9 cellular contexts compared by ENCODE assay signal in genomic region chr7:39709768-39710291, GRCh38.
DNase-seq lines count a peak whose midpoint lies in the region; ATAC-seq and TF ChIP-seq lines count a peak whose summit lies in the region.
"Had no signal": no experiment of that assay in that cellular context is flagged by ENCODE, and none has a peak within 500 bp of the region (broad histone marks: within the 10 kb centered on the region; RNA-seq: fewer than 3 reads in every experiment).

No MANE protein-coding gene starts in this region.

- H3K9me3 Mint-ChIP-seq in naive thymus-derived CD8-positive, alpha-beta T cell = peaks cover 0 to 24% (median 13%) of the 10 kb centered on the region in 9 donors
- peaks cover 14% of the 10 kb centered on the region for H3K9me3 Mint-ChIP-seq in MCF 10A (ENCODE audit: unreplicated experiment)

- H3K4me1 Mint-ChIP-seq in naive thymus-derived CD8-positive, alpha-beta T cell = peaks cover 0 to 6% (median 3%) of the 10 kb centered on the region in 4 donors
- no peaks in the 10 kb centered on the region for H3K4me1 Mint-ChIP-seq in MCF 10A (ENCODE audit: insufficient read depth, unreplicated experiment)

- peaks cover 0 to 14% of the 10 kb centered on the region in 2 donors for H3K9me3 ChIP-seq in right atrium auricular region
- no peaks in the 10 kb centered on the region for H3K9me3 ChIP-seq in smooth muscle cell (replicated peaks; ENCODE audit: low read depth)

- H3K9ac ChIP-seq in smooth muscle cell (ENCODE audit: low read depth) = no peak overlapping the region

- H3K4me3 Mint-ChIP-seq in naive thymus-derived CD8-positive, alpha-beta T cell = no peak overlapping the region
- H3K4me3 Mint-ChIP-seq in MCF 10A (ENCODE audit: unreplicated experiment) = no peak overlapping the region
- H3K4me3 Mint-ChIP-seq: stimulated activated naive CD8-positive, alpha-beta T cell treated with anti-CD3 and anti-CD28 coated beads, Interleukin-15, Interleukin-2, amounts not matched to agents 100 ng/mL and 50 ng/mL, for 24 hours had no signal

- H3K27ac ChIP-seq in right atrium auricular region = no peak overlapping the region
- peak overlapping the region; percentile 56 for H3K27ac ChIP-seq in smooth muscle cell (ENCODE audit: low read depth)

- no peak overlapping the region for H2AFZ ChIP-seq in smooth muscle cell (ENCODE audit: low read depth)

- H3F3A ChIP-seq in smooth muscle cell (ENCODE audit: low read depth) = peaks cover 2% of the 10 kb centered on the region

- H3K79me2 ChIP-seq in smooth muscle cell (ENCODE audit: low read depth) = no peaks in the 10 kb centered on the region

- H3K36me3 Mint-ChIP-seq in naive thymus-derived CD8-positive, alpha-beta T cell = peaks cover 7 to 16% (median 11%) of the 10 kb centered on the region in 3 donors
- H3K36me3 Mint-ChIP-seq in MCF 10A (ENCODE audit: insufficient read depth, unreplicated experiment) = peaks cover 30% of the 10 kb centered on the region

- H3K4me1 ChIP-seq in right atrium auricular region = peaks cover 0 to 9% of the 10 kb centered on the region in 2 donors
- H3K4me1 ChIP-seq in smooth muscle cell (ENCODE audit: low read depth) = peaks cover 9% of the 10 kb centered on the region

- WGBS in smooth muscle cell (ENCODE audit: low lambda C conversion rate) = 28% methylated on average over 3 of the region's 3 CpGs

- H3K4me3 ChIP-seq in right atrium auricular region (no peak overlapping the region), epithelial cell of proximal tubule (ENCODE audit: low read depth, low read length) (no peak overlapping the region), smooth muscle cell (no peak overlapping the region)

- TF ChIP-seq CTCF in right atrium auricular region (IDR thresholded peaks at IDR 0.05) (no peak), epithelial cell of proximal tubule (conservative IDR thresholded peaks at IDR 0.05; ENCODE audit: low read depth, low read length) (no peak), smooth muscle cell (IDR thresholded peaks at IDR 0.05; ENCODE audit: borderline replicate concordance, insufficient read depth, poor library complexity, severe bottlenecking) (no peak), MCF 10A (IDR thresholded peaks at IDR 0.05; ENCODE audit: unreplicated experiment) (no peak)

- peaks cover 4% of the 10 kb centered on the region for H4K20me1 ChIP-seq in smooth muscle cell (ENCODE audit: low read depth)

- H3K27me3 ChIP-seq in right atrium auricular region = no peaks in the 10 kb centered on the region
- H3K27me3 ChIP-seq in smooth muscle cell (ENCODE audit: low read depth) = no peaks in the 10 kb centered on the region

- no peaks in the 10 kb centered on the region for H3K27me3 Mint-ChIP-seq in naive thymus-derived CD8-positive, alpha-beta T cell
- no peaks in the 10 kb centered on the region for H3K27me3 Mint-ChIP-seq in MCF 10A (ENCODE audit: insufficient read depth, unreplicated experiment)
- H3K27me3 Mint-ChIP-seq: stimulated activated naive CD8-positive, alpha-beta T cell treated with anti-CD3 and anti-CD28 coated beads, Interleukin-15, Interleukin-2, amounts not matched to agents 100 ng/mL and 50 ng/mL, for 24 hours had no signal

- peak overlapping the region; percentile 11 for H3K4me2 ChIP-seq in smooth muscle cell

- POLR2A ChIA-PET in naive thymus-derived CD8-positive, alpha-beta T cell (lab: Charles Lee) = interaction anchor here (1.0 to 1.3 kb wide), 2 partner anchors 19 to 129 kb away, joined by 3 read pairs; no protein-coding TSS in a partner anchor
- POLR2A ChIA-PET in MCF 10A (lab: Yijun Ruan, JAX) = interaction anchor here (0.8 kb wide), 1 partner anchor 11 kb away, joined by 3 read pairs; no protein-coding TSS in a partner anchor

- no TSS peak for BruUV-seq in MCF 10A (replicated peaks; lab: Mats Ljungman, UMichigan)

- H3K36me3 ChIP-seq in right atrium auricular region (peaks cover 13% of the 10 kb centered on the region), smooth muscle cell (ENCODE audit: low read depth) (no peaks in the 10 kb centered on the region)

- peak overlapping the region in 2 of 10 donors; percentile 15 to 38 for H3K27ac Mint-ChIP-seq in naive thymus-derived CD8-positive, alpha-beta T cell
- no peak overlapping the region for H3K27ac Mint-ChIP-seq in MCF 10A (ENCODE audit: low read depth, unreplicated experiment)
- H3K27ac Mint-ChIP-seq: stimulated activated naive CD8-positive, alpha-beta T cell treated with anti-CD3 and anti-CD28 coated beads, Interleukin-15, Interleukin-2, amounts not matched to agents 100 ng/mL and 50 ng/mL, for 24 hours had no signal

- ATAC-seq in Right ventricle myocardium superior (ENCODE audit: poor library complexity) = peak; percentile 79
- ATAC-seq in naive thymus-derived CD8-positive, alpha-beta T cell = no peak

- intact Hi-C loops in Right ventricle myocardium superior (cut with DNase I) = no loop called here
- intact Hi-C loops in MCF 10A (cut with micrococcal nuclease) = no loop called here

- CTCF ChIA-PET in MCF 10A (lab: Yijun Ruan, JAX) = interaction anchor here (0.7 to 1.3 kb wide), 2 partner anchors 13 to 36 kb away, joined by 3 to 7 read pairs; no protein-coding TSS in a partner anchor

- DNase-seq in Right ventricle myocardium superior (peak; percentile 42), right atrium auricular region (ENCODE audit: low spot score) (no peak), NCI-H187 (lab: John Stamatoyannopoulos, UW) (peak; percentile 52 to 65), epithelial cell of proximal tubule (ENCODE audit: low read depth) (peak; percentile 27), smooth muscle cell (lab: John Stamatoyannopoulos, UW; ENCODE audit: unreplicated experiment) (peak; percentile 3), MCF 10A (ENCODE audit: unreplicated experiment) (no peak)
- DNase-seq in stimulated activated CD4-positive, alpha-beta T cell treated with anti-CD3 and anti-CD28 coated beads, Interleukin-2, amount 100 ng/mL, for 24 hours = no peak
- DNase-seq in naive thymus-derived CD8-positive, alpha-beta T cell = no peak

Comparison
In these comparisons a context has a peak if more than half of its experiments do, and no peak if none do; other contexts are left out.
1. DNase-seq: peak in Right ventricle myocardium superior (single experiment), NCI-H187 (2 of 2), epithelial cell of proximal tubule (single experiment) and smooth muscle cell (single experiment); none in right atrium auricular region (single experiment), stimulated activated CD4-positive, alpha-beta T cell treated with anti-CD3 and anti-CD28 coated beads, Interleukin-2, amount 100 ng/mL, for 24 hours (0 of 2), naive thymus-derived CD8-positive, alpha-beta T cell (0 of 10) and MCF 10A (single experiment).